ENCODE assay signal across 1 cellular context in genomic region chr12:108724890-108725151, GRCh38.
TF ChIP-seq lines count a peak whose summit lies in the region.

No MANE protein-coding gene starts in this region.

TF ChIP-seq in WTC11, 78 proteins besides CTCF, POLR2A, EP300 and RAD21:
- no peak for TF ChIP-seq NR3C1 (CRISPR knock-in tag; conservative IDR thresholded peaks at IDR 0.05; ENCODE audit: low read depth)
TF ChIP-seq in WTC11: peak in this region for 0.
